8 cellular contexts compared by ENCODE assay signal in genomic region chr12:119780786-119781434, GRCh38.
A peak's percentile ranks its signal among the peaks of the same experiment; 100 is the strongest.
DNase-seq lines count a peak whose midpoint lies in the region; FAIRE-seq and TF ChIP-seq lines count a peak whose summit lies in the region.

No MANE protein-coding gene starts in this region.

- peak overlapping the region; percentile 40 for H3K4me2 ChIP-seq in OCI-LY1 (ENCODE audit: low read length)

- peak overlapping the region; percentile 45; the same call in 1 of the 2 replicates for H3K9ac ChIP-seq in OCI-LY1 (ENCODE audit: low read length)

- TF ChIP-seq CTCF in GM10266 (IDR thresholded peaks at IDR 0.05; ENCODE audit: control insufficient read depth, insufficient read depth, low read depth, missing control alignments) (peak; percentile 43), OCI-LY1 (IDR thresholded peaks at IDR 0.05; ENCODE audit: low read length) (peak; percentile 83), esophagus squamous epithelium (IDR thresholded peaks at IDR 0.05) (peak in 5 of 6 experiments; percentile 69 to 80 (median 75))

- no peak for TF ChIP-seq POLR2A in esophagus squamous epithelium (IDR thresholded peaks at IDR 0.05)

- H3K4me1 ChIP-seq in OCI-LY1 (ENCODE audit: insufficient read depth, low read length, severe bottlenecking), result peaks cover 34% of the 10 kb centered on the region
- peaks cover 0 to 3% (median 0%) of the 10 kb centered on the region in 3 donors for H3K4me1 ChIP-seq in esophagus squamous epithelium

- H3K27me3 ChIP-seq in OCI-LY1 (ENCODE audit: insufficient read depth, low read length) (no peaks in the 10 kb centered on the region), esophagus squamous epithelium (no peaks in the 10 kb centered on the region)

- peak; percentile 6 for FAIRE-seq in A204.1 (lab: Jason Lieb, UNC)

- H4K20me1 ChIP-seq in OCI-LY1 (ENCODE audit: insufficient read depth, low read length), result no peaks in the 10 kb centered on the region

- DNase-seq in GM10266 (ENCODE audit: extremely low spot score) (no peak), esophagus squamous epithelium (lab: John Stamatoyannopoulos, UW) (no peak), pons (ENCODE audit: low spot score) (peak; percentile 64), GM19238 (ENCODE audit: insufficient read length, low spot score) (no peak)
- DNase-seq in stimulated activated CD4-positive, alpha-beta T cell treated with anti-CD3 and anti-CD28 coated beads, Interleukin-12 subunit alpha, Interleukin-12 subunit beta, amount 100 ng/mL, for 4 hours, result no peak
- DNase-seq in activated CD4-positive, alpha-beta T cell treated with anti-CD3 and anti-CD28 coated beads, Interleukin-2, amount 50 U/mL, for 1 hour, result no peak

- intact Hi-C loops in esophagus squamous epithelium (cut with DNase I), result no loop called here

- WGBS in esophagus squamous epithelium, 2 donors, result 27 to 42% methylated on average over 8 of the region's 8 CpGs

- no peaks in the 10 kb centered on the region for H3F3A ChIP-seq in OCI-LY1 (ENCODE audit: insufficient read depth, low read length)

- no peaks in the 10 kb centered on the region for H3K79me2 ChIP-seq in OCI-LY1 (ENCODE audit: insufficient read depth, low read length)

- H3K36me3 ChIP-seq in OCI-LY1 (ENCODE audit: insufficient read depth, low read length), result peaks cover 55% of the 10 kb centered on the region
- H3K36me3 ChIP-seq in esophagus squamous epithelium, result peaks cover 0 to 32% (median 0%) of the 10 kb centered on the region in 3 donors

- H3K4me3 ChIP-seq in OCI-LY1 (ENCODE audit: low read depth, low read length, poor library complexity, severe bottlenecking) (no peak overlapping the region), esophagus squamous epithelium (no peak overlapping the region)

- H3K9me2 ChIP-seq in OCI-LY1 (ENCODE audit: low read depth, low read length), result no peaks in the 10 kb centered on the region

- H3K27ac ChIP-seq in OCI-LY1 (ENCODE audit: low read depth, low read length, poor library complexity, severe bottlenecking), result peak overlapping the region; percentile 83
- no peak overlapping the region for H3K27ac ChIP-seq in esophagus squamous epithelium

- H3K9me3 ChIP-seq in OCI-LY1 (ENCODE audit: low read length) (no peaks in the 10 kb centered on the region), esophagus squamous epithelium (no peaks in the 10 kb centered on the region)

- no peak overlapping the region for H2AFZ ChIP-seq in OCI-LY1 (ENCODE audit: low read length)
